Comparison of ENCODE assay signal across 9 cellular contexts in the genomic region with DNA sequence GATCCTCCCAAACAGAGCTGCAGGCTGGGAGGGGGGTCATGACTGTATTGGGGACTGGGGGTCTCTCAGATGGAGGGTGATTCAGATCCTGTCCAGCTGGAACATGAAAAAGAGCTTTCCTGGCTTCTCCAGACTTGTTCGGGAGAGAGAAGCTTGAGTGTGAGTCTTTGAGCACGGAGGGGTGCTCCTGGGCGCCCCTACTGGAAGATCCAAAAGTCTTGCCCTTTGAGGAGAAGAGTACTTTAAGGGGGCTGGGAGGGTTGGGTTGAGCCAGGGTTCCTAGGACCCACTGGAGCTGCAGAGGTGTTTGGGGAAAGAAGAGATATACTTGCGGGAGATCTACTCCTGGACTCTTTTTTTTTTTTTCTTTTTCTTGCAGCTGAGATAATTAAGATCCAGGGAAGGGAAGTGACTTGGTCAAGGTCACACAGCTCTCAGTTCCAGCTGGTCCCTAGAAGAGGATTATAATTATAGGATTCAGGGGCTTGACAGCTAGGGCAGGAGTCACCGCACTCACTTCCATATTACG. TPM values are rescaled to one million over a fixed set of nuclear protein-coding genes. Genes with fewer than 3 reads are reported as not detected.
DNase-seq lines count a peak whose midpoint lies in the region; ATAC-seq and TF ChIP-seq lines count a peak whose summit lies in the region.
"Had no signal": no experiment of that assay in that cellular context is flagged by ENCODE, and none has a peak within 500 bp of the region (broad histone marks: within the 10 kb centered on the region; RNA-seq: fewer than 3 reads in every experiment).

No MANE protein-coding gene starts in this region.

- no peaks in the 10 kb centered on the region for H3K27me3 ChIP-seq in foreskin keratinocyte

- ATAC-seq in activated T-cell treated with anti-CD3 and anti-CD28 coated beads, Interleukin-2, amount 50 U/mL, for 72 hours (replicated peaks in 1 of 2): no peak
- ATAC-seq in foreskin keratinocyte: peak; percentile 21
- no peak for ATAC-seq in omental fat pad (ENCODE audit: low FRiP score)
- ATAC-seq in HG03342 (IDR thresholded peaks at IDR 0.05; ENCODE audit: unreplicated experiment): no peak
- ATAC-seq in HG03442 (IDR thresholded peaks at IDR 0.05; ENCODE audit: unreplicated experiment): no peak

- H3K4me3 Mint-ChIP-seq in activated T-cell treated with anti-CD3 and anti-CD28 coated beads, Interleukin-2, amount 50 U/mL, for 72 hours: peak overlapping the region; percentile 91 to 97

- no peaks in the 10 kb centered on the region for H3K27me3 Mint-ChIP-seq in activated T-cell treated with anti-CD3 and anti-CD28 coated beads, Interleukin-2, amount 50 U/mL, for 72 hours (ENCODE audit: low read depth)

- DNase-seq in NCI-H748 (lab: John Stamatoyannopoulos, UW; ENCODE audit: unreplicated experiment) (peak; percentile 35), NCI-H748 treated with DMSO at 0.1 percent for 48 hours (lab: John Stamatoyannopoulos, UW) (no peak), MV-4-11 (lab: John Stamatoyannopoulos, UW) (peak; percentile 61), foreskin keratinocyte (peak; percentile 59 to 77), omental fat pad (ENCODE audit: low spot score) (peak; percentile 29)
- peak in 1 of 2 donors; percentile 59 for DNase-seq in activated T-cell treated with anti-CD3 and anti-CD28 coated beads, Interleukin-2, amount 50 U/mL, for 72 hours

- H3K27ac Mint-ChIP-seq in activated T-cell treated with anti-CD3 and anti-CD28 coated beads, Interleukin-2, amount 50 U/mL, for 72 hours: peak overlapping the region; percentile 88

- peaks cover 0 to 2% of the 10 kb centered on the region in 2 donors for H3K36me3 Mint-ChIP-seq in activated T-cell treated with anti-CD3 and anti-CD28 coated beads, Interleukin-2, amount 50 U/mL, for 72 hours (ENCODE audit: insufficient read depth in 2 of 2)

- no peaks in the 10 kb centered on the region for H3K9me3 Mint-ChIP-seq in activated T-cell treated with anti-CD3 and anti-CD28 coated beads, Interleukin-2, amount 50 U/mL, for 72 hours

- TF ChIP-seq CTCF in foreskin keratinocyte (conservative IDR thresholded peaks at IDR 0.05): peak; percentile 66
- TF ChIP-seq CTCF in omental fat pad (IDR thresholded peaks at IDR 0.05): no peak

- peaks cover 89% of the 10 kb centered on the region for H3K4me1 Mint-ChIP-seq in activated T-cell treated with anti-CD3 and anti-CD28 coated beads, Interleukin-2, amount 50 U/mL, for 72 hours (ENCODE audit: low read depth)

- peaks cover 43% of the 10 kb centered on the region for H3K4me1 ChIP-seq in foreskin keratinocyte

- peak overlapping the region; percentile 81 for H3K27ac ChIP-seq in foreskin keratinocyte

RNA-seq across cellular contexts. Expression of a gene that starts 8.4 kb away (rescaled TPM):
- total RNA-seq in activated T-cell treated with anti-CD3 and anti-CD28 coated beads, Interleukin-2, amount 50 U/mL, for 72 hours: 10 to 100 TPM; 33.4 to 45.2 TPM
- total RNA-seq in foreskin keratinocyte: 26.4 and 28.4 TPM in 2 replicates
- polyA plus RNA-seq in foreskin keratinocyte: 21.6 and 22.4 TPM in 2 replicates
- 10 to 100 TPM; 26.7 to 61.5 (median 35.9) TPM for total RNA-seq in omental fat pad

RNA-seq across cellular contexts. Expression of a gene that starts 29.7 kb away (rescaled TPM):
- 10 to 100 TPM; 86.2 to 92.6 TPM for total RNA-seq in activated T-cell treated with anti-CD3 and anti-CD28 coated beads, Interleukin-2, amount 50 U/mL, for 72 hours
- total RNA-seq in foreskin keratinocyte (60.7 and 68.9 TPM in 2 replicates), omental fat pad (1 to 10 TPM in 2 of 4 donors, under 1 TPM in 2; 0.56 to 4.3 (median 1.7) TPM)
- polyA plus RNA-seq in foreskin keratinocyte: 31.9 and 41.0 TPM in 2 replicates

RNA-seq across cellular contexts. Expression of a gene that starts 47.1 kb away (rescaled TPM):
- not detected for total RNA-seq in activated T-cell treated with anti-CD3 and anti-CD28 coated beads, Interleukin-2, amount 50 U/mL, for 72 hours
- total RNA-seq in foreskin keratinocyte (not detected in 2 replicates), omental fat pad (1 to 10 TPM in 1 of 4 donors, under 1 TPM in 1, not detected in 2; 0.60 to 2.0 TPM)
- not detected in 2 replicates for polyA plus RNA-seq in foreskin keratinocyte
- total RNA-seq: lower leg skin had no signal

Comparison
In these comparisons a context has a peak if more than half of its experiments do, and no peak if none do; other contexts are left out.
1. RNA of a gene that starts 29.7 kb away (total RNA-seq): 86.2 to 92.6 TPM in activated T-cell treated with anti-CD3 and anti-CD28 coated beads, Interleukin-2, amount 50 U/mL, for 72 hours and 60.7 to 68.9 TPM in foreskin keratinocyte; 0.56 to 4.3 TPM in omental fat pad; every median in the first group is over 10 times any median in the second.